In the genomic region with DNA sequence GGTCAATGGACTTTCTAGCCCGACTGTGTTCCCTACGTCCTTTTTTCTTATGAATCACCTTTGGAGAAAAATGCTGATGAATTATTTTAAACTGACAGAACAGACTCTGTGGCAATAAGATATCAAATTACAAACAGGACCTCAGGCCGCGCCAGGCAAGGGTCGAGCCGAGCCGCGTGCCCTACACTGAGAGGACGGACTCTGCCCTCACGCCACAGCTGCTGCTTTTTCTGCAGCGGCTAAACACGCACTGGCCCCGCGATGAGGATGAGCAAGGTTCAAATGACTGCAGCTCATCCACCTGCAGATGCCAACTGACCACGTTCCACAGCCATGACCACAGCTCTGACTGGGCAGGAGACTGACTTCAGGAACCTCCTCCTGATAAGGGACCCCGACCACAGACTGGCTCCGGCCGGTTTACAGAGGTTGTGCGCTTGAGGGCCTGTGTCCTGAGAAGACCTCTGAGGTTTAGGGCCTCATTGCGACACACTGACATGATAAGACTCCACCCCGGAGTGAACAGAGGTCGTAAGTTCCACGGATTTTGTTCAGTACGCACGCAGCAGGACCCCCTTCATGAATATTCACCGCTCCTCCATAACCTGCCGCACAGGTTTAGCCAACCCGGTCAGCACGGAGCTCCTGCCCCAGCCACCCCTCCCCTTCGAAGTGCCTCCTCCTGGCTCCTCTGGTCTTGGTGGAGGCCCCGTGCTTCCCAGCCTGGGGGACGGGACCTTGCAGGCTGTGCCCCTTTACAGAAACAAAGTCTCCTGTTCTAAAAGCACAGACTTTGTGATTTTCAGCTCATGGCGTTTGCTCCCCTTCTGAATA, we compare ENCODE assay signal across 20 cellular contexts. TPM values are rescaled to one million over a fixed set of nuclear protein-coding genes. Genes with fewer than 3 reads are reported as not detected.
"Had no signal": no experiment of that assay in that cellular context is flagged by ENCODE, and none has a peak within 500 bp of the region (broad histone marks: within the 10 kb centered on the region; RNA-seq: fewer than 3 reads in every experiment).

No MANE protein-coding gene starts in this region.

RNA-seq across cellular contexts. Expression of gene ICOSLG, which starts 8.7 kb away (rescaled TPM):
- polyA plus RNA-seq: fibroblast of lung had no signal

RNA-seq across cellular contexts. Expression of gene DNMT3L, which starts 12.3 kb away (rescaled TPM):
- total RNA-seq: dermis blood vessel endothelial cell; endothelial cell of umbilical vein; epithelial cell of proximal tubule; esophagus muscularis mucosa; fibroblast of lung; foreskin keratinocyte; heart right ventricle; kidney epithelial cell; left cardiac atrium; lower leg skin; lung microvascular endothelial cell; mesothelial cell of epicardium; mucosa of gallbladder; naive thymus-derived CD4-positive, alpha-beta T cell; osteocyte; pulmonary artery endothelial cell; smooth muscle cell; suprapubic skin; transverse colon; ureter had no signal
- polyA plus RNA-seq: endothelial cell of umbilical vein; fibroblast of lung; foreskin keratinocyte; heart right ventricle; naive thymus-derived CD4-positive, alpha-beta T cell; smooth muscle cell had no signal

RNA-seq across cellular contexts. Expression of gene AIRE, which starts 36.3 kb away (rescaled TPM):
- total RNA-seq: dermis blood vessel endothelial cell, epithelial cell of proximal tubule, esophagus muscularis mucosa, fibroblast of lung, foreskin keratinocyte, lung microvascular endothelial cell, osteocyte, suprapubic skin, transverse colon, ureter had no signal
- polyA plus RNA-seq: fibroblast of lung, foreskin keratinocyte had no signal
